ENCODE assay signal across 30 cellular contexts in genomic region chr10:76917071-76917470, GRCh38.
DNase-seq lines count a peak whose midpoint lies in the region; FAIRE-seq and TF ChIP-seq lines count a peak whose summit lies in the region.
"Had no signal": no experiment of that assay in that cellular context is flagged by ENCODE, and none has a peak within 500 bp of the region (broad histone marks: within the 10 kb centered on the region; RNA-seq: fewer than 3 reads in every experiment).

No MANE protein-coding gene starts in this region.

- H3K4ac ChIP-seq in mesendoderm (ENCODE audit: low read depth, low read length), result no peak overlapping the region

- no peak overlapping the region for H4K5ac ChIP-seq in mesendoderm (ENCODE audit: low read length)

- H2AK5ac ChIP-seq in mesendoderm (ENCODE audit: low read length), result no peak overlapping the region

- H4K8ac ChIP-seq in mesendoderm (ENCODE audit: low read depth, low read length), result no peak overlapping the region

- H2BK120ac ChIP-seq in mesendoderm (ENCODE audit: low read depth, low read length), result no peak overlapping the region

- H3F3A ChIP-seq in neural cell (ENCODE audit: insufficient read depth, low read length, poor library complexity, severe bottlenecking), result no peaks in the 10 kb centered on the region

- no peak overlapping the region for H3K56ac ChIP-seq in mesendoderm (ENCODE audit: low read length)

- H3K4me3 ChIP-seq in neural cell (ENCODE audit: low read length), result peak overlapping the region; percentile 2
- no peak overlapping the region for H3K4me3 ChIP-seq in mesendoderm (ENCODE audit: low read length)
- H3K4me3 ChIP-seq: A549; BLaER1; BLaER1 treated with 17β-estradiol and CSF1 and Interleukin-3, amounts not matched to agents 10 nM and 100 nM had no signal

- peak; percentile 93 for TF ChIP-seq EP300 in neural cell (conservative IDR thresholded peaks at IDR 0.05; ENCODE audit: poor library complexity, severe bottlenecking)

- H3K27me3 ChIP-seq in neural cell (ENCODE audit: insufficient read depth, low read depth, low read length), result no peaks in the 10 kb centered on the region
- no peaks in the 10 kb centered on the region for H3K27me3 ChIP-seq in mesendoderm (ENCODE audit: insufficient read depth, low read length, poor library complexity)
- H3K27me3 ChIP-seq: BE2C; BLaER1; BLaER1 treated with 17β-estradiol and CSF1 and Interleukin-3, amounts not matched to agents 10 nM and 100 nM had no signal

- H3K79me1 ChIP-seq in mesendoderm (ENCODE audit: low read length), result no peaks in the 10 kb centered on the region

- no peak for TF ChIP-seq CTCF in neural cell (IDR thresholded peaks at IDR 0.05; ENCODE audit: poor library complexity, severe bottlenecking)

- H4K20me1 ChIP-seq in neural cell (ENCODE audit: insufficient read depth), result no peaks in the 10 kb centered on the region
- H4K20me1 ChIP-seq: BLaER1 had no signal

- H3K23ac ChIP-seq in mesendoderm (ENCODE audit: low read length), result no peak overlapping the region

- no peaks in the 10 kb centered on the region for H3K36me3 ChIP-seq in neural cell (ENCODE audit: insufficient read depth, low read length)
- no peaks in the 10 kb centered on the region for H3K36me3 ChIP-seq in mesendoderm (ENCODE audit: control insufficient read depth, insufficient read depth, low read length)
- H3K36me3 ChIP-seq: BE2C; BLaER1; BLaER1 treated with 17β-estradiol and CSF1 and Interleukin-3, amounts not matched to agents 10 nM and 100 nM had no signal

- TF ChIP-seq RAD21 in neural cell (conservative IDR thresholded peaks at IDR 0.05), result no peak

- H2BK5ac ChIP-seq in mesendoderm (ENCODE audit: low read length), result no peak overlapping the region

- H3K79me2 ChIP-seq in neural cell (replicated peaks; ENCODE audit: insufficient read depth, low read length) (no peaks in the 10 kb centered on the region), mesendoderm (ENCODE audit: control insufficient read depth, insufficient read depth, low read length) (no peaks in the 10 kb centered on the region)

- H2AFZ ChIP-seq in neural cell (ENCODE audit: low read depth, low read length), result no peak overlapping the region

- WGBS in mesendoderm (ENCODE audit: extremely low coverage, insufficient coverage, low lambda C conversion rate), result no CpG with 5 or more reads among the region's 8 CpGs

- H3K4me1 ChIP-seq in mesendoderm (ENCODE audit: control insufficient read depth, low read depth, low read length), result no peaks in the 10 kb centered on the region
- H3K4me1 ChIP-seq: A549; BE2C; BLaER1; BLaER1 treated with 17β-estradiol and CSF1 and Interleukin-3, amounts not matched to agents 10 nM and 100 nM; Caco-2 had no signal

- H3K18ac ChIP-seq in mesendoderm (ENCODE audit: low read length), result no peak overlapping the region

- no peak for DNase-seq in HTR-8/SVneo (ENCODE audit: insufficient read length, low spot score)
- DNase-seq in AG08396 (ENCODE audit: low spot score), result no peak
- DNase-seq in mesendoderm, result no peak
- DNase-seq: 8988T; ACHN; AML-193; BE2C; C1 segment of cervical spinal cord; Caco-2; Calu3; CD4-positive, alpha-beta memory T cell; CD4-positive, alpha-beta T cell; CD4-positive, CD25-positive, alpha-beta regulatory T cell; CD8-positive, alpha-beta memory T cell; CD8-positive, alpha-beta T cell; COR-L47; DMS 273 treated with DMSO at 0.1 percent for 48 hours; DMS153; DMS53; DMS79; DMS79 treated with DMSO at 0.1 percent for 48 hours; DND-41 had no signal

- no peaks in the 10 kb centered on the region for H3K9me3 ChIP-seq in neural cell (ENCODE audit: low read length)
- H3K9me3 ChIP-seq: A549; BE2C; BLaER1; BLaER1 treated with 17β-estradiol and CSF1 and Interleukin-3, amounts not matched to agents 10 nM and 100 nM; Caco-2 had no signal

- H3K27ac ChIP-seq in neural cell (ENCODE audit: low read length) (peak overlapping the region; percentile 28), mesendoderm (ENCODE audit: low read depth, low read length) (no peak overlapping the region)
- H3K27ac ChIP-seq: 22Rv1; A549; BLaER1; BLaER1 treated with 17β-estradiol and CSF1 and Interleukin-3, amounts not matched to agents 10 nM and 100 nM; C4-2B had no signal

- H3K9me2 ChIP-seq in neural cell (ENCODE audit: insufficient read depth, low read length), result no peaks in the 10 kb centered on the region

- H2BK15ac ChIP-seq in mesendoderm (replicated peaks; ENCODE audit: low read depth), result no peak overlapping the region

- H3K9ac ChIP-seq in neural cell (ENCODE audit: low read length) (no peak overlapping the region), mesendoderm (ENCODE audit: low read length) (no peak overlapping the region)
- H3K9ac ChIP-seq: BLaER1; BLaER1 treated with 17β-estradiol and CSF1 and Interleukin-3, amounts not matched to agents 10 nM and 100 nM had no signal

- H3K4me2 ChIP-seq in neural cell (ENCODE audit: low read length) (no peak overlapping the region), mesendoderm (ENCODE audit: low read length) (no peak overlapping the region)
- H3K4me2 ChIP-seq: A549; BLaER1; BLaER1 treated with 17β-estradiol and CSF1 and Interleukin-3, amounts not matched to agents 10 nM and 100 nM had no signal

- peak; percentile 69 for FAIRE-seq in HTR-8/SVneo (lab: Jason Lieb, UNC)
- FAIRE-seq: A204.1, A549, D721Med had no signal

TF ChIP-seq in neural cell, 6 proteins besides CTCF, POLR2A, EP300 and RAD21:
- no peak for TF ChIP-seq EZH2 (IDR thresholded peaks at IDR 0.05; ENCODE audit: borderline replicate concordance, insufficient read depth, low read length, poor library complexity, severe bottlenecking)
- peak; percentile 78 for TF ChIP-seq POLR2AphosphoS5 (IDR thresholded peaks at IDR 0.05)
- peak; percentile 21 for TF ChIP-seq SMC3 (conservative IDR thresholded peaks at IDR 0.05; ENCODE audit: poor library complexity)
- TF ChIP-seq REST (IDR thresholded peaks at IDR 0.05; ENCODE audit: borderline replicate concordance), result no peak
TF ChIP-seq in neural cell: peak in this region for 2.
